ENCODE assay signal across 1 cellular context in genomic region chr4:40316782-40317635, GRCh38.
A peak's percentile ranks its signal among the peaks of the same experiment; 100 is the strongest.
TF ChIP-seq lines count a peak whose summit lies in the region.

No MANE protein-coding gene starts in this region.

TF ChIP-seq in GM12878, 131 proteins besides CTCF, POLR2A, EP300 and RAD21 (continued from another document and continues in another):
- TF ChIP-seq PKNOX1 (IDR thresholded peaks at IDR 0.05) (peak; percentile 14; the same call in 1 of the 2 replicates), ZBTB40 (IDR thresholded peaks at IDR 0.05; ENCODE audit: borderline replicate concordance) (peak; percentile 24; the same call in 1 of the 2 replicates), POU2F2 (IDR thresholded peaks at IDR 0.05; ENCODE audit: borderline replicate concordance, low read depth, low read length) (peak; percentile 63; the same call in 1 of the 3 replicates), MXI1 (IDR thresholded peaks at IDR 0.05; ENCODE audit: low read depth, low read length) (peak; percentile 55; the same call in 1 of the 2 replicates), TCF3 (IDR thresholded peaks at IDR 0.05; ENCODE audit: borderline replicate concordance, insufficient read depth, low read depth, low read length) (no peak), RCOR1 (conservative IDR thresholded peaks at IDR 0.05; ENCODE audit: low read depth, low read length) (no peak), ZNF274 (IDR thresholded peaks at IDR 0.05; ENCODE audit: insufficient read depth, insufficient read length) (no peak), SUZ12 (IDR thresholded peaks at IDR 0.05; ENCODE audit: unreplicated experiment) (no peak), USF2 (IDR thresholded peaks at IDR 0.05; ENCODE audit: borderline replicate concordance, low read depth, low read length) (no peak), CBFB (IDR thresholded peaks at IDR 0.05; ENCODE audit: low read depth) (no peak; the same call in 1 of the 2 replicates), GATAD2B (conservative IDR thresholded peaks at IDR 0.05; ENCODE audit: low read depth) (0 out of 2 replicates have a peak, but pooled peaks have one; percentile 32), EED (IDR thresholded peaks at IDR 0.05; ENCODE audit: low read depth) (peak; percentile 68; the same call in 1 of the 2 replicates), PML (IDR thresholded peaks at IDR 0.05; ENCODE audit: low read length) (0 out of 2 replicates have a peak, but pooled peaks have one; percentile 33), PRDM15 (CRISPR knock-in tag; IDR thresholded peaks at IDR 0.05) (no peak), GABPA (IDR thresholded peaks at IDR 0.05; ENCODE audit: low read depth) (no peak), ZNF622 (IDR thresholded peaks at IDR 0.05) (no peak), KDM1A (IDR thresholded peaks at IDR 0.05; ENCODE audit: borderline replicate concordance) (no peak), NR2C1 (IDR thresholded peaks at IDR 0.05) (no peak), ZNF592 (IDR thresholded peaks at IDR 0.05) (peak; percentile 60; the same call in 1 of the 2 replicates), IRF4 (IDR thresholded peaks at IDR 0.05; ENCODE audit: low read depth, low read length) (no peak), ESRRA (IDR thresholded peaks at IDR 0.05; ENCODE audit: low read length) (peak; percentile 88), MAX (IDR thresholded peaks at IDR 0.05; ENCODE audit: low read depth, low read length) (0 out of 2 replicates have a peak, but pooled peaks have one; percentile 7), FOXM1 (IDR thresholded peaks at IDR 0.05; ENCODE audit: low read depth, low read length) (0 out of 2 replicates have a peak, but pooled peaks have one; percentile 42), CREM (IDR thresholded peaks at IDR 0.05; ENCODE audit: low read depth) (peak; percentile 65), BCLAF1 (IDR thresholded peaks at IDR 0.05) (no peak), SMARCA5 (IDR thresholded peaks at IDR 0.05) (peak; percentile 83; the same call in 1 of the 2 replicates), EZH2 (IDR thresholded peaks at IDR 0.05; ENCODE audit: borderline replicate concordance, control insufficient read depth, low read depth, low read length) (no peak), SIN3A (IDR thresholded peaks at IDR 0.05; ENCODE audit: low read depth, low read length) (no peak), RB1 (IDR thresholded peaks at IDR 0.05; ENCODE audit: borderline replicate concordance) (no peak; the same call in 1 of the 2 replicates), WRNIP1 (IDR thresholded peaks at IDR 0.05; ENCODE audit: borderline replicate concordance, low read depth, low read length) (no peak), HSF1 (IDR thresholded peaks at IDR 0.05; ENCODE audit: low read depth, low read length) (no peak), JUNB (IDR thresholded peaks at IDR 0.05) (0 out of 2 replicates have a peak, but pooled peaks have one; percentile 31), E4F1 (IDR thresholded peaks at IDR 0.05; ENCODE audit: borderline replicate concordance, partially characterized antibody) (no peak)
